ENCODE assay signal across 15 cellular contexts in genomic region chr1:156528231-156528630, GRCh38. TPM values are rescaled to one million over a fixed set of nuclear protein-coding genes. Genes with fewer than 3 reads are reported as not detected.
"Had no signal": no experiment of that assay in that cellular context is flagged by ENCODE, and none has a peak within 500 bp of the region (broad histone marks: within the 10 kb centered on the region; RNA-seq: fewer than 3 reads in every experiment).

No MANE protein-coding gene starts in this region.

- H3K36me3 ChIP-seq: colonic mucosa, neural progenitor cell, tibial nerve had no signal

- DNase-seq: activated effector memory CD4-positive, alpha-beta T cell treated with Interleukin-2 at 50 U/mL for 16 hours; colonic mucosa; effector CD8-positive, alpha-beta T cell; left ventricle myocardium superior; mesendoderm; stimulated activated CD4-positive, alpha-beta T cell treated with anti-CD3 and anti-CD28 coated beads, Interleukin-4, amount 100 ng/mL, for 4 hours; T-helper 9 cell had no signal

- H3K79me2 ChIP-seq: hepatocyte, parathyroid adenoma had no signal

- H3K27ac Mint-ChIP-seq: neural progenitor cell had no signal

- H3K4me1 ChIP-seq: colonic mucosa, neural progenitor cell, parathyroid adenoma, tibial nerve had no signal

- H3K4me3 Mint-ChIP-seq: neural progenitor cell had no signal

- H3K4me2 ChIP-seq: hepatocyte, neural progenitor cell had no signal

- H3K9me3 ChIP-seq: colonic mucosa, tibial nerve had no signal

- H3K4me3 ChIP-seq: colonic mucosa, hepatocyte, neural progenitor cell, tibial nerve had no signal

- H2AFZ ChIP-seq: hepatocyte, neural progenitor cell, parathyroid adenoma had no signal

- H3K27me3 ChIP-seq: colonic mucosa, hepatocyte, neural progenitor cell, tibial nerve had no signal

- H3K9me3 Mint-ChIP-seq: neural progenitor cell had no signal

- H3K9ac ChIP-seq: neural progenitor cell, parathyroid adenoma had no signal

- H3K27ac ChIP-seq: colonic mucosa, hepatocyte, neural progenitor cell, parathyroid adenoma, tibial nerve had no signal

- ATAC-seq: left ventricle myocardium superior had no signal

RNA-seq across cellular contexts. Expression of gene TTC24, which starts 51.3 kb away (rescaled TPM):
- total RNA-seq: cardiac septum, colonic mucosa, epithelial cell of proximal tubule, hepatocyte, kidney epithelial cell, left ventricle myocardium superior, skeletal muscle tissue, tibial nerve had no signal
